9 cellular contexts compared by ENCODE assay signal in genomic region chr16:80899804-80900592, GRCh38.
A peak's percentile ranks its signal among the peaks of the same experiment; 100 is the strongest.
DNase-seq lines count a peak whose midpoint lies in the region; ATAC-seq, FAIRE-seq and TF ChIP-seq lines count a peak whose summit lies in the region.
"Had no signal": no experiment of that assay in that cellular context is flagged by ENCODE, and none has a peak within 500 bp of the region (broad histone marks: within the 10 kb centered on the region; RNA-seq: fewer than 3 reads in every experiment).

No MANE protein-coding gene starts in this region.

- no peaks in the 10 kb centered on the region for H3K36me3 ChIP-seq in Peyer's patch

- no peak for TF ChIP-seq POLR2A in Peyer's patch (IDR thresholded peaks at IDR 0.05)
- TF ChIP-seq POLR2A in GM12892 (IDR thresholded peaks at IDR 0.05; ENCODE audit: low read depth, low read length) = no peak

- H3K27ac ChIP-seq in Peyer's patch = peak overlapping the region in 1 of 4 donors; percentile 10

- no peaks in the 10 kb centered on the region for H3K9me3 ChIP-seq in Peyer's patch

- TF ChIP-seq CTCF in AG10803 (conservative IDR thresholded peaks at IDR 0.05; ENCODE audit: low read length) = no peak
- TF ChIP-seq CTCF in Peyer's patch (IDR thresholded peaks at IDR 0.05) = no peak

- H3K4me3 ChIP-seq in AG10803 (ENCODE audit: low read length) = no peak overlapping the region
- H3K4me3 ChIP-seq in Peyer's patch = no peak overlapping the region

- no peaks in the 10 kb centered on the region for H3K4me1 ChIP-seq in Peyer's patch

- ATAC-seq in esophagus mucosa = peak; percentile 59
- no peak for ATAC-seq in GM21619 (IDR thresholded peaks at IDR 0.05; ENCODE audit: unreplicated experiment)
- no peak for ATAC-seq in HG02763 (IDR thresholded peaks at IDR 0.05; ENCODE audit: unreplicated experiment)

- H3K27me3 ChIP-seq in Peyer's patch = no peaks in the 10 kb centered on the region

- no peak for FAIRE-seq in GM12892 (lab: Jason Lieb, UNC)

- DNase-seq in AG10803 (ENCODE audit: low read depth) (peak; percentile 34), Peyer's patch (peak; percentile 20 to 63 (median 59)), non-pigmented ciliary epithelial cell (ENCODE audit: low read depth) (peak; percentile 1), NCI-H524 treated with DMSO at 0.1 percent for 48 hours (lab: John Stamatoyannopoulos, UW) (no peak), GM12892 (ENCODE audit: insufficient read length) (no peak)
- DNase-seq: CD4-positive, CD25-positive, alpha-beta regulatory T cell had no signal

Comparison
In these comparisons a context has a peak if more than half of its experiments do, and no peak if none do; other contexts are left out.
1. DNase-seq: peak in AG10803 (single experiment), Peyer's patch (3 of 3) and non-pigmented ciliary epithelial cell (single experiment); none in NCI-H524 treated with DMSO at 0.1 percent for 48 hours (single experiment) and GM12892 (single experiment).